34 cellular contexts compared by ENCODE assay signal in the genomic region with DNA sequence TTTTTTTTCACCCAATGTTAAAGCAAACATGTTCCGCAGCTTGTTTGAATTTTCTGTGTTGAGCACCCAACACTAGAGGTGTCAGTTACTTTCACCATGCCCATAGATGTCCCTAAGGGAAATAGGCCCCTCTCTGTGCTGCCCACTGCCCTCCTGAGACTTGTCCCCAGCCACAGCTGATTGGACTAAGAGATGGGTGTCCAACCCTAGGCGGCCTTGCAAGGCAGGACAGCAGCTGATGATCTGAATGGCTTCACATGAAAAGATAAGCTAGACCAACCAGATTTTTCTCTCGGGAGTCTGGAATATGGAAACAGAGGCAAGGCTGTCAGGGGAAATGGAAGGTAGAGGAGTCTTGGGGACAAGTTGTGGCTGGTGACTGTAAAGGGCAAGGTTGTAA. TPM values are rescaled to one million over a fixed set of nuclear protein-coding genes. Genes with fewer than 3 reads are reported as not detected.
"Had no signal": no experiment of that assay in that cellular context is flagged by ENCODE, and none has a peak within 500 bp of the region (broad histone marks: within the 10 kb centered on the region; RNA-seq: fewer than 3 reads in every experiment).

No MANE protein-coding gene starts in this region.

- H3K27me3 ChIP-seq: brain microvascular endothelial cell had no signal

- H3K4me3 ChIP-seq: esophagus squamous epithelium, gastroesophageal sphincter, heart right ventricle, hepatocyte had no signal

- H3K36me3 ChIP-seq: brain microvascular endothelial cell, esophagus squamous epithelium, gastroesophageal sphincter, heart right ventricle, WERI-Rb-1 had no signal

- H3K4me3 Mint-ChIP-seq: activated B cell treated with CpG ODN at 0.5 μM for 24 hours; activated naive CD8-positive, alpha-beta T cell; activated T-cell treated with anti-CD3 and anti-CD28 coated beads, Interleukin-2, amount 50 U/mL, for 4 hours; activated T-helper 17 cell treated with anti-CD3 and anti-CD28 coated beads, Interleukin-2, amount 50 U/mL, for 72 hours; T-helper 17 cell; T-helper 2 cell treated with Interferon-gamma antibody and Interleukin-4, amounts not matched to agents 5 μg/mL and 100 μg/mL, for 36 hours had no signal

- H3K9me3 Mint-ChIP-seq: activated B cell treated with CpG ODN at 0.5 μM for 24 hours; activated T-cell treated with anti-CD3 and anti-CD28 coated beads, Interleukin-2, amount 50 U/mL, for 4 hours; activated T-helper 17 cell treated with anti-CD3 and anti-CD28 coated beads, Interleukin-2, amount 50 U/mL, for 72 hours; T-helper 2 cell treated with Interferon-gamma antibody and Interleukin-4, amounts not matched to agents 5 μg/mL and 100 μg/mL, for 36 hours had no signal

- H3K36me3 Mint-ChIP-seq: activated naive CD8-positive, alpha-beta T cell had no signal

- DNase-seq: activated B cell treated with CpG ODN at 0.5 μM for 24 hours; activated CD4-positive, alpha-beta T cell treated with anti-CD3 and anti-CD28 coated beads for 48 hours; activated CD4-positive, alpha-beta T cell treated with anti-CD3 and anti-CD28 coated beads, Interleukin-2, amount 50 U/mL, for 1 hour; activated CD4-positive, alpha-beta T cell treated with anti-CD3 and anti-CD28 coated beads, Interleukin-2, amount 50 U/mL, for 48 hours; activated effector memory CD4-positive, alpha-beta T cell treated with Interleukin-2 at 50 U/mL for 16 hours; activated gamma-delta T cell treated with Interleukin-2 at 50 U/mL for 16 hours; activated naive CD4-positive, alpha-beta T cell treated with anti-CD3 and anti-CD28 coated beads, Interleukin-2, amount 50 U/mL, for 16 hours; activated naive CD4-positive, alpha-beta T cell treated with Interleukin-2 at 50 U/mL for 16 hours; activated T-cell treated with anti-CD3 and anti-CD28 coated beads, Interleukin-2, amount 50 U/mL, for 4 hours; amniotic stem cell; anterior cingulate cortex; brain microvascular endothelial cell; caudate nucleus; effector CD8-positive, alpha-beta T cell; esophagus squamous epithelium; foreskin melanocyte; heart right ventricle; T-helper 1 cell; T-helper 17 cell; T1000; WERI-Rb-1 had no signal

- H3K27ac Mint-ChIP-seq: activated B cell treated with CpG ODN at 0.5 μM for 24 hours; activated naive CD8-positive, alpha-beta T cell; activated T-helper 17 cell treated with anti-CD3 and anti-CD28 coated beads, Interleukin-2, amount 50 U/mL, for 72 hours; T-helper 17 cell; T-helper 2 cell treated with Interferon-gamma antibody and Interleukin-4, amounts not matched to agents 5 μg/mL and 100 μg/mL, for 36 hours had no signal

- FAIRE-seq: astrocyte, colon, endometrium, endothelial cell of umbilical vein had no signal

- ATAC-seq: activated CD4-positive, CD25-positive, alpha-beta regulatory T cell treated with anti-CD3 and anti-CD28 coated beads, Interleukin-2, amount 50 U/mL, for 24 hours; activated T-cell treated with anti-CD3 and anti-CD28 coated beads, Interleukin-2, amount 50 U/mL, for 4 hours; activated T-helper 17 cell treated with anti-CD3 and anti-CD28 coated beads, Interleukin-2, amount 50 U/mL, for 72 hours; gastroesophageal sphincter; heart right ventricle; T-helper 17 cell had no signal

- H3K4me1 Mint-ChIP-seq: activated B cell treated with CpG ODN at 0.5 μM for 24 hours; activated T-helper 17 cell treated with anti-CD3 and anti-CD28 coated beads, Interleukin-2, amount 50 U/mL, for 72 hours had no signal

RNA-seq across cellular contexts. Expression of a gene that starts 6.1 kb away (rescaled TPM):
- total RNA-seq: activated B cell treated with CpG ODN at 0.5 μM for 24 hours; activated T-cell treated with anti-CD3 and anti-CD28 coated beads, Interleukin-2, amount 50 U/mL, for 4 hours; activated T-helper 17 cell treated with anti-CD3 and anti-CD28 coated beads, Interleukin-2, amount 50 U/mL, for 72 hours; chondrocyte; dermis microvascular lymphatic vessel endothelial cell; endothelial cell of umbilical vein; glomerular endothelial cell; T-helper 17 cell had no signal
